25 cellular contexts compared by ENCODE assay signal in genomic region chr19:28498404-28498976, GRCh38.
A peak's percentile ranks its signal among the peaks of the same experiment; 100 is the strongest.
DNase-seq lines count a peak whose midpoint lies in the region; ATAC-seq, FAIRE-seq and TF ChIP-seq lines count a peak whose summit lies in the region.
"Had no signal": no experiment of that assay in that cellular context is flagged by ENCODE, and none has a peak within 500 bp of the region (broad histone marks: within the 10 kb centered on the region; RNA-seq: fewer than 3 reads in every experiment).

No MANE protein-coding gene starts in this region.

- WGBS in K562 (ENCODE audit: insufficient coverage, low coverage, missing lambda C conversion rate), result 51% methylated on average over 6 of the region's 7 CpGs
- 75% methylated on average over 7 of the region's 7 CpGs for WGBS in prostate gland

- H3K9me1 ChIP-seq in K562 (ENCODE audit: control insufficient read depth, insufficient read depth, low read length), result peaks cover 21% of the 10 kb centered on the region

- H3K4me2 ChIP-seq in K562 (ENCODE audit: insufficient read depth, low read length), result no peak overlapping the region
- H3K4me2 ChIP-seq: A549, KMS-11 had no signal

- no peak for TF ChIP-seq EP300 in K562 (IDR thresholded peaks at IDR 0.05; ENCODE audit: low read length)

- no peak for TF ChIP-seq RAD21 in K562 (CRISPR knock-in tag; conservative IDR thresholded peaks at IDR 0.05 in 1 of 2, IDR thresholded peaks at IDR 0.05 in 1 of 2)

- no TSS peak for BruUV-seq in K562 (replicated peaks; lab: Mats Ljungman, UMichigan)

- H3K27ac ChIP-seq in K562 (ENCODE audit: extremely low read depth, low read depth, low read length) (no peak overlapping the region), prostate gland (no peak overlapping the region)
- H3K27ac ChIP-seq: A549, GM23248, HL-60, KMS-11, SK-N-MC had no signal

- TF ChIP-seq POLR2A in K562 (conservative IDR thresholded peaks at IDR 0.05) (no peak), prostate gland (IDR thresholded peaks at IDR 0.05) (no peak)

- peak; percentile 16; the same call in 2 of the 3 replicates for ATAC-seq in K562
- ATAC-seq in stimulated activated naive CD8-positive, alpha-beta T cell treated with anti-CD3 and anti-CD28 coated beads, Interleukin-15, Interleukin-2, amounts not matched to agents 100 U/mL and 50 U/mL, for 24 hours, result no peak
- ATAC-seq: A549, PC-3 had no signal

- H3K36me3 ChIP-seq in K562 (ENCODE audit: control insufficient read depth, insufficient read depth, low read length) (peaks cover 64% of the 10 kb centered on the region), prostate gland (no peaks in the 10 kb centered on the region)

- H2AFZ ChIP-seq in K562 (ENCODE audit: low read depth, low read length), result no peak overlapping the region
- H2AFZ ChIP-seq: GM23248 had no signal

- intact Hi-C loops in K562 (cut with micrococcal nuclease) (no loop called here), prostate gland (cut with DNase I) (no loop called here)

- H3K4me3 ChIP-seq in K562, result no peak overlapping the region
- H3K4me3 ChIP-seq in prostate gland, result no peak overlapping the region
- H3K4me3 ChIP-seq: A549, GM23248, SK-N-MC had no signal

- peak in 1 of 3 experiments; percentile 1; a peak in 1 of 6 replicates for TF ChIP-seq CTCF in K562 (IDR thresholded peaks at IDR 0.05 in 2 of 3, conservative IDR thresholded peaks at IDR 0.05 in 1 of 3; ENCODE audit: insufficient read depth in 2 of 3, low read depth in 1 of 3, low read length in 3 of 3)
- TF ChIP-seq CTCF in prostate gland (IDR thresholded peaks at IDR 0.05), result no peak

- H4K20me1 ChIP-seq in K562 (replicated peaks; ENCODE audit: control insufficient read depth, insufficient read depth, low read length), result peaks cover 78% of the 10 kb centered on the region

- H3K9me3 ChIP-seq in K562 (replicated peaks; ENCODE audit: control insufficient read depth, insufficient read depth, low read depth, low read length) (no peaks in the 10 kb centered on the region), prostate gland (no peaks in the 10 kb centered on the region)

- peaks cover 93% of the 10 kb centered on the region for H3K79me2 ChIP-seq in K562 (ENCODE audit: control insufficient read depth, insufficient read depth, low read length)

- no peak for FAIRE-seq in K562 (lab: Jason Lieb, UNC)
- FAIRE-seq: A549, GM12891 had no signal

- H3K4me1 ChIP-seq in K562 (replicated peaks in 1 of 2; ENCODE audit: control insufficient read depth in 2 of 2, insufficient read depth in 2 of 2, low read length in 2 of 2) (peaks cover 13 to 59% of the 10 kb centered on the region in 2 experiments; a peak in 4 of 5 replicates), prostate gland (replicated peaks) (no peaks in the 10 kb centered on the region)
- H3K4me1 ChIP-seq: A549 had no signal

- no peaks in the 10 kb centered on the region for H3K27me3 ChIP-seq in K562 (ENCODE audit: control insufficient read depth in 2 of 2, insufficient read depth in 2 of 2, low read length in 2 of 2)
- H3K27me3 ChIP-seq in prostate gland (replicated peaks; ENCODE audit: insufficient read depth), result no peaks in the 10 kb centered on the region

- CTCF ChIA-PET in K562 (lab: Yijun Ruan, JAX; ENCODE audit: low intra/inter-chr PET ratio), result no interaction called here

- peak; percentile 19 for DNase-seq in Daoy (ENCODE audit: low read depth)
- DNase-seq in SK-MEL-5 (ENCODE audit: low read depth, low spot score), result peak; percentile 25
- DNase-seq in K562 (ENCODE audit: extremely low read depth in 1 of 4, low spot score in 3 of 4), result peak in 3 of 4 experiments; percentile 31 to 61 (median 36)
- peak; percentile 21 for DNase-seq in kidney tubule cell (ENCODE audit: low spot score)
- DNase-seq in stimulated activated naive CD8-positive, alpha-beta T cell treated with anti-CD3 and anti-CD28 coated beads, Interleukin-15, Interleukin-2, amounts not matched to agents 100 U/mL and 50 U/mL, for 24 hours, result no peak
- no peak for DNase-seq in NCI-H2171 treated with DMSO at 0.1 percent for 48 hours (lab: John Stamatoyannopoulos, UW)
- DNase-seq in prostate gland (ENCODE audit: low spot score), result no peak
- DNase-seq: DMS 273 treated with DMSO at 0.1 percent for 48 hours, DMS79 treated with DMSO at 0.1 percent for 48 hours, GM23248, H9, NCI-H1105, NCI-H146, NCI-H2029, NCI-H2171, NCI-H446, NCI-H526, PC-3, Right ventricle myocardium superior, SW 1271 had no signal

- no peak overlapping the region for H3K9ac ChIP-seq in K562 (ENCODE audit: insufficient read depth in 1 of 2, low read depth in 2 of 2, low read length in 2 of 2)
- H3K9ac ChIP-seq: GM23248, KMS-11 had no signal

- in situ Hi-C loops in SK-MEL-5 (cut with HindIII; ENCODE audit: low pct_unique_long_range_greater_than_20kb, low sequenced_read_pairs), result no loop called here
- in situ Hi-C loops in K562 (cut with MboI), result no loop called here

- POLR2A ChIA-PET in K562 (lab: Yijun Ruan, JAX), result interaction anchor here (1.3 kb wide), 1 partner anchor 23 kb away, joined by 3 read pairs; no protein-coding TSS in a partner anchor

TF ChIP-seq in K562, 482 proteins besides CTCF, POLR2A, EP300 and RAD21:
- TF ChIP-seq HCFC1 (IDR thresholded peaks at IDR 0.05; ENCODE audit: low read depth, low read length), result no peak
- TF ChIP-seq PRMT5 (CRISPR knock-in tag; IDR thresholded peaks at IDR 0.05), result no peak
- no peak for TF ChIP-seq MYC (IDR thresholded peaks at IDR 0.05; ENCODE audit: low read depth, low read length)
- TF ChIP-seq MYC (CRISPR knock-in tag; IDR thresholded peaks at IDR 0.05; ENCODE audit: borderline replicate concordance, low read depth), result no peak
- TF ChIP-seq ZNF589 (CRISPR knock-in tag; IDR thresholded peaks at IDR 0.05; ENCODE audit: low read depth), result no peak
- no peak for TF ChIP-seq ZNF444 (CRISPR knock-in tag; IDR thresholded peaks at IDR 0.05)
- no peak for TF ChIP-seq BRF1 (IDR thresholded peaks at IDR 0.05; ENCODE audit: borderline replicate concordance, extremely low read depth, insufficient read length)
- TF ChIP-seq RUNX1 (IDR thresholded peaks at IDR 0.05; ENCODE audit: low read depth), result no peak
- TF ChIP-seq MECOM (CRISPR knock-in tag; IDR thresholded peaks at IDR 0.05), result peak; percentile 16; the same call in 1 of the 2 replicates
- TF ChIP-seq ZNF175 (CRISPR knock-in tag; IDR thresholded peaks at IDR 0.05; ENCODE audit: low read depth), result no peak
- no peak for TF ChIP-seq ZNF830 (CRISPR knock-in tag; IDR thresholded peaks at IDR 0.05)
- no peak for TF ChIP-seq BRD4 (IDR thresholded peaks at IDR 0.05)
- TF ChIP-seq KDM1A (IDR thresholded peaks at IDR 0.05), result peak in 1 of 2 experiments; percentile 45; a peak in 1 of 4 replicates
- no peak for TF ChIP-seq TAL1 (IDR thresholded peaks at IDR 0.05)
- 0 out of 2 replicates have a peak, but pooled peaks have one; percentile 40 for TF ChIP-seq ZNF140 (CRISPR knock-in tag; IDR thresholded peaks at IDR 0.05)
- TF ChIP-seq MTF1 (CRISPR knock-in tag; IDR thresholded peaks at IDR 0.05; ENCODE audit: borderline replicate concordance), result peak; percentile 70; the same call in 1 of the 2 replicates
- 0 out of 6 replicates have a peak, but pooled peaks of 1 of the 3 experiments have one; percentile 26 for TF ChIP-seq ZBTB11 (CRISPR knock-in tag; IDR thresholded peaks at IDR 0.05)
- TF ChIP-seq RBM17 (IDR thresholded peaks at IDR 0.05; ENCODE audit: borderline replicate concordance, low read depth, low read length), result no peak
- no peak for TF ChIP-seq HDAC8 (tag; IDR thresholded peaks at IDR 0.05)
- no peak for TF ChIP-seq THRAP3 (IDR thresholded peaks at IDR 0.05; ENCODE audit: borderline replicate concordance)
- TF ChIP-seq PRPF4 (IDR thresholded peaks at IDR 0.05; ENCODE audit: insufficient read depth, low read depth, low read length, poor library complexity, severe bottlenecking), result no peak
- TF ChIP-seq ZNF277 (CRISPR knock-in tag; IDR thresholded peaks at IDR 0.05; ENCODE audit: borderline replicate concordance), result 0 out of 2 replicates have a peak, but pooled peaks have one; percentile 65
- no peak for TF ChIP-seq ZNF717 (CRISPR knock-in tag; IDR thresholded peaks at IDR 0.05)
- TF ChIP-seq NUFIP1 (IDR thresholded peaks at IDR 0.05; ENCODE audit: partially characterized antibody), result no peak

Comparison
In these comparisons a context has a peak if more than half of its experiments do, and no peak if none do; other contexts are left out.
1. DNase-seq: peak in Daoy (single experiment), SK-MEL-5 (single experiment), K562 (3 of 4) and kidney tubule cell (single experiment); none in stimulated activated naive CD8-positive, alpha-beta T cell treated with anti-CD3 and anti-CD28 coated beads, Interleukin-15, Interleukin-2, amounts not matched to agents 100 U/mL and 50 U/mL, for 24 hours (single experiment), NCI-H2171 treated with DMSO at 0.1 percent for 48 hours (single experiment) and prostate gland (single experiment).